In genomic region chr1:212012034-212012740, GRCh38 we compare ENCODE assay signal across 8 cellular contexts. TPM values are rescaled to one million over a fixed set of nuclear protein-coding genes. Genes with fewer than 3 reads are reported as not detected.
A peak's percentile ranks its signal among the peaks of the same experiment; 100 is the strongest.
DNase-seq lines count a peak whose midpoint lies in the region; ATAC-seq and TF ChIP-seq lines count a peak whose summit lies in the region.

No MANE protein-coding gene starts in this region.

- H3K27ac ChIP-seq in psoas muscle = no peak overlapping the region

- TF ChIP-seq CTCF in psoas muscle (IDR thresholded peaks at IDR 0.05) = peak; percentile 87

- H3K27me3 ChIP-seq in psoas muscle (ENCODE audit: insufficient read depth in 3 of 3, low read length in 2 of 3) = no peaks in the 10 kb centered on the region

- 51 to 69% (median 58%) methylated on average over 7 of the region's 7 CpGs for WGBS in psoas muscle, 3 donors

- H3K36me3 ChIP-seq in psoas muscle (ENCODE audit: insufficient read depth in 1 of 2, low read depth in 1 of 2) = peaks cover 0 to 28% of the 10 kb centered on the region in 2 donors

- in situ Hi-C loops in SK-MEL-5 (cut with HindIII; ENCODE audit: low pct_unique_long_range_greater_than_20kb, low sequenced_read_pairs) = no loop called here

- DNase-seq in Daoy (ENCODE audit: low read depth) (peak; percentile 73), Kasumi-1 (lab: John Stamatoyannopoulos, UW) (peak; percentile 67 to 69), SK-MEL-5 (ENCODE audit: low read depth, low spot score) (peak; percentile 82), Right ventricle myocardium superior (peak; percentile 56), psoas muscle (peak; percentile 44 to 59)
- DNase-seq in activated naive CD4-positive, alpha-beta T cell treated with anti-CD3 and anti-CD28 coated beads, Interleukin-2, amount 50 U/mL, for 16 hours = peak; percentile 60

- H3K4me3 ChIP-seq in psoas muscle = no peak overlapping the region

- ATAC-seq in GM21529 (IDR thresholded peaks at IDR 0.05; ENCODE audit: unreplicated experiment) (peak; percentile 92), Right ventricle myocardium superior (ENCODE audit: poor library complexity) (peak; percentile 92), psoas muscle (peak; percentile 79 to 93 (median 90)), HG03025 (IDR thresholded peaks at IDR 0.05; ENCODE audit: low FRiP score, unreplicated experiment) (no peak)

- H3K9me3 ChIP-seq in psoas muscle = no peaks in the 10 kb centered on the region

- intact Hi-C loops in Right ventricle myocardium superior (cut with DNase I) = no loop called here
- intact Hi-C loops in psoas muscle (cut with DNase I) = loop anchor here in 1 of 2 donors (10.0 kb wide), 1 partner anchor 177 kb away; the partner anchor contains the start of gene LPGAT1

- no peaks in the 10 kb centered on the region for H3K4me1 ChIP-seq in psoas muscle

RNA-seq across cellular contexts. Expression of gene INTS7, which starts 23.2 kb away (rescaled TPM):
- 26.8 and 70.7 TPM in 2 replicates for total RNA-seq in Daoy (2014; rRNA removed; shearing (Covaris generic))
- 20.7 and 25.4 TPM in 2 replicates for total RNA-seq in SK-MEL-5 (2014; rRNA removed; shearing (Covaris generic))
- 21.2 and 21.6 TPM in 2 replicates for polyA plus RNA-seq in SK-MEL-5 (2015; cell fraction: cytosol; rRNA removed)
- 18.0 and 23.1 TPM in 2 replicates for polyA plus RNA-seq in SK-MEL-5 (2015; cell fraction: nucleus; rRNA removed)
- total RNA-seq in Right ventricle myocardium superior (8.2 TPM), psoas muscle (1 to 10 TPM; 6.2 to 8.1 (median 7.5) TPM)
- polyA plus RNA-seq in psoas muscle = 10 to 100 TPM in 1 of 3 donors, 1 to 10 TPM in 2; 4.4 to 12.7 (median 9.2) TPM

RNA-seq across cellular contexts. Expression of gene DTL, which starts 23.4 kb away (rescaled TPM):
- total RNA-seq in Daoy (2014; rRNA removed; shearing (Covaris generic)) = 28.7 and 37.0 TPM in 2 replicates
- total RNA-seq in SK-MEL-5 (2014; rRNA removed; shearing (Covaris generic)) = 25.6 and 36.5 TPM in 2 replicates
- 20.5 and 27.9 TPM in 2 replicates for polyA plus RNA-seq in SK-MEL-5 (2015; cell fraction: cytosol; rRNA removed)
- polyA plus RNA-seq in SK-MEL-5 (2015; cell fraction: nucleus; rRNA removed) = 25.2 and 26.2 TPM in 2 replicates
- 0.43 TPM for total RNA-seq in Right ventricle myocardium superior
- under 1 TPM; 0.12 to 0.40 (median 0.17) TPM for total RNA-seq in psoas muscle
- under 1 TPM; 0.19 to 0.72 (median 0.23) TPM for polyA plus RNA-seq in psoas muscle

Comparison
In these comparisons a context has a peak if more than half of its experiments do, and no peak if none do; other contexts are left out.
1. RNA of gene DTL, which starts 23.4 kb away (total RNA-seq): 28.7 to 37.0 TPM in Daoy and 25.6 to 36.5 TPM in SK-MEL-5; 0.43 TPM in Right ventricle myocardium superior (single experiment) and 0.12 to 0.40 TPM in psoas muscle; every median in the first group is over 10 times any median in the second.
2. Peak in every context shown above with its lines, with median percentiles within 50 percentile points of each other: DNase-seq.